Comparison of ENCODE assay signal across 2 cellular contexts in genomic region chr11:47590026-47590861, GRCh38.
TF ChIP-seq lines count a peak whose summit lies in the region.

No MANE protein-coding gene starts in this region.

TF ChIP-seq in K562, 482 proteins besides CTCF, POLR2A, EP300 and RAD21:
- TF ChIP-seq RUNX1 (IDR thresholded peaks at IDR 0.05; ENCODE audit: low read depth) (no peak), SOX6 (IDR thresholded peaks at IDR 0.05) (no peak)
- TF ChIP-seq, protein P1, sequence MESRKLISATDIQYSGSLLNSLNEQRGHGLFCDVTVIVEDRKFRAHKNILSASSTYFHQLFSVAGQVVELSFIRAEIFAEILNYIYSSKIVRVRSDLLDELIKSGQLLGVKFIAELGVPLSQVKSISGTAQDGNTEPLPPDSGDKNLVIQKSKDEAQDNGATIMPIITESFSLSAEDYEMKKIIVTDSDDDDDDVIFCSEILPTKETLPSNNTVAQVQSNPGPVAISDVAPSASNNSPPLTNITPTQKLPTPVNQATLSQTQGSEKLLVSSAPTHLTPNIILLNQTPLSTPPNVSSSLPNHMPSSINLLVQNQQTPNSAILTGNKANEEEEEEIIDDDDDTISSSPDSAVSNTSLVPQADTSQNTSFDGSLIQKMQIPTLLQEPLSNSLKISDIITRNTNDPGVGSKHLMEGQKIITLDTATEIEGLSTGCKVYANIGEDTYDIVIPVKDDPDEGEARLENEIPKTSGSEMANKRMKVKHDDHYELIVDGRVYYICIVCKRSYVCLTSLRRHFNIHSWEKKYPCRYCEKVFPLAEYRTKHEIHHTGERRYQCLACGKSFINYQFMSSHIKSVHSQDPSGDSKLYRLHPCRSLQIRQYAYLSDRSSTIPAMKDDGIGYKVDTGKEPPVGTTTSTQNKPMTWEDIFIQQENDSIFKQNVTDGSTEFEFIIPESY (CRISPR knock-in tag; IDR thresholded peaks at IDR 0.05): peak; percentile 83; the same call in 1 of the 2 replicates

TF ChIP-seq in HEK293T, 16 proteins besides CTCF, POLR2A, EP300 and RAD21:
- TF ChIP-seq PKNOX1 (IDR thresholded peaks at IDR 0.05) (no peak), FOXM1 (IDR thresholded peaks at IDR 0.05; ENCODE audit: borderline replicate concordance) (no peak), FOXA1 (IDR thresholded peaks at IDR 0.05) (no peak), BHLHE40 (IDR thresholded peaks at IDR 0.05; ENCODE audit: borderline replicate concordance) (no peak), SP1 (IDR thresholded peaks at IDR 0.05) (no peak), NFRKB (IDR thresholded peaks at IDR 0.05) (no peak), L3MBTL2 (conservative IDR thresholded peaks at IDR 0.05) (no peak), ARNT (IDR thresholded peaks at IDR 0.05) (no peak), TARDBP (IDR thresholded peaks at IDR 0.05) (no peak), ZNF384 (IDR thresholded peaks at IDR 0.05) (no peak), CTBP1 (IDR thresholded peaks at IDR 0.05; ENCODE audit: borderline replicate concordance) (no peak), LEF1 (IDR thresholded peaks at IDR 0.05; ENCODE audit: borderline replicate concordance) (no peak), ELF4 (IDR thresholded peaks at IDR 0.05) (no peak), HDGF (IDR thresholded peaks at IDR 0.05; ENCODE audit: borderline replicate concordance) (no peak), FOXK2 (IDR thresholded peaks at IDR 0.05) (no peak)
